In genomic region chr12:121668750-121669524, GRCh38 we compare ENCODE assay signal across 8 cellular contexts. TPM values are rescaled to one million over a fixed set of nuclear protein-coding genes. Genes with fewer than 3 reads are reported as not detected.
A peak's percentile ranks its signal among the peaks of the same experiment; 100 is the strongest.
DNase-seq lines count a peak whose midpoint lies in the region; ATAC-seq and TF ChIP-seq lines count a peak whose summit lies in the region.

No MANE protein-coding gene starts in this region.

- peaks cover 57% of the 10 kb centered on the region for H3K4me1 ChIP-seq in BLaER1

- DNase-seq in HK-2 (ENCODE audit: unreplicated experiment), result peak; percentile 20
- peak; percentile 38 for DNase-seq in activated B cell treated with CpG ODN at 0.5 μM for 24 hours
- DNase-seq in choroid plexus epithelial cell (ENCODE audit: low read depth), result peak; percentile 48
- peak; percentile 79 for DNase-seq in neural crest cell (ENCODE audit: low read depth, low spot score)
- DNase-seq in NCI-H446 treated with DMSO at 0.1 percent for 48 hours (lab: John Stamatoyannopoulos, UW), result no peak

- H3K27ac ChIP-seq in BLaER1, result 0 out of 2 replicates have a peak overlapping the region, but pooled peaks have one; percentile 13

- H3K4me3 ChIP-seq in BLaER1 (no peak overlapping the region), choroid plexus epithelial cell (ENCODE audit: low read depth, low read length) (no peak overlapping the region)

- no peak for ATAC-seq in activated B cell treated with CpG ODN at 0.5 μM for 24 hours (ENCODE audit: low read depth)
- ATAC-seq in HG03460 (IDR thresholded peaks at IDR 0.05; ENCODE audit: unreplicated experiment), result no peak
- no peak for ATAC-seq in GM18868 (IDR thresholded peaks at IDR 0.05; ENCODE audit: unreplicated experiment)

- H3K36me3 ChIP-seq in BLaER1, result 0 out of 2 replicates have a peak, but pooled peaks cover 5% of the 10 kb centered on the region

- H3K4me3 Mint-ChIP-seq in activated B cell treated with CpG ODN at 0.5 μM for 24 hours (no peak overlapping the region), neural crest cell (peak overlapping the region; percentile 31)

- intact Hi-C loops in activated B cell treated with CpG ODN at 0.5 μM for 24 hours (cut with micrococcal nuclease), result loop anchor here (1.0 kb wide), 2 partner anchors 43 to 117 kb away; partner anchors contain the start of gene ORAI1

- TF ChIP-seq CTCF in activated B cell treated with CpG ODN at 0.5 μM for 24 hours (IDR thresholded peaks at IDR 0.05), result no peak
- peak; percentile 71 for TF ChIP-seq CTCF in choroid plexus epithelial cell (conservative IDR thresholded peaks at IDR 0.05; ENCODE audit: low read depth, low read length)
- peak; percentile 77 for TF ChIP-seq CTCF in neural crest cell (conservative IDR thresholded peaks at IDR 0.05)

- 0 out of 2 replicates have a peak overlapping the region, but pooled peaks have one; percentile 15 for H3K9ac ChIP-seq in BLaER1

- no peaks in the 10 kb centered on the region for H3K9me3 ChIP-seq in BLaER1

- H3K27ac Mint-ChIP-seq in activated B cell treated with CpG ODN at 0.5 μM for 24 hours (peak overlapping the region; percentile 14), neural crest cell (ENCODE audit: unreplicated experiment) (peak overlapping the region; percentile 43)

- no peaks in the 10 kb centered on the region for H3K27me3 ChIP-seq in BLaER1

- H3K9me3 Mint-ChIP-seq in activated B cell treated with CpG ODN at 0.5 μM for 24 hours (no peaks in the 10 kb centered on the region), neural crest cell (peaks cover under 1% of the 10 kb centered on the region)

- H4K20me1 ChIP-seq in BLaER1, result no peaks in the 10 kb centered on the region

- 0 out of 2 replicates have a peak overlapping the region, but pooled peaks have one; percentile 3 for H3K4me2 ChIP-seq in BLaER1

- CTCF ChIA-PET in activated B cell treated with CpG ODN at 0.5 μM for 24 hours (lab: Charles Lee), result interaction anchor here (0.6 to 8.2 kb wide), 23 partner anchors 12 to 1406 kb away, joined by 3 to 158 read pairs (median 4); partner anchors contain the start of gene ORAI1

- peaks cover 23% of the 10 kb centered on the region for H3K36me3 Mint-ChIP-seq in activated B cell treated with CpG ODN at 0.5 μM for 24 hours (ENCODE audit: low read depth)
- no peaks in the 10 kb centered on the region for H3K36me3 Mint-ChIP-seq in neural crest cell (ENCODE audit: low read depth)

- H3K27me3 Mint-ChIP-seq in activated B cell treated with CpG ODN at 0.5 μM for 24 hours (no peaks in the 10 kb centered on the region), neural crest cell (ENCODE audit: low read depth) (no peaks in the 10 kb centered on the region)

- H3K4me1 Mint-ChIP-seq in activated B cell treated with CpG ODN at 0.5 μM for 24 hours, result peaks cover 49% of the 10 kb centered on the region
- peaks cover 11% of the 10 kb centered on the region for H3K4me1 Mint-ChIP-seq in neural crest cell

- POLR2A ChIA-PET in activated B cell treated with CpG ODN at 0.5 μM for 24 hours (lab: Charles Lee), result interaction anchor here (0.6 to 2.5 kb wide), 9 partner anchors 11 to 268 kb away, joined by 3 to 50 read pairs (median 7); partner anchors contain the start of gene ORAI1

RNA-seq across cellular contexts. Expression of gene MORN3, which starts 0.5 kb away (rescaled TPM):
- total RNA-seq in activated B cell treated with CpG ODN at 0.5 μM for 24 hours (0.20 and 0.42 TPM in 2 replicates), neural crest cell (0.57 and 0.63 TPM in 2 replicates)

RNA-seq across cellular contexts. Expression of gene ORAI1, which starts 42.6 kb away (rescaled TPM):
- 85.8 and 86.3 TPM in 2 replicates for total RNA-seq in activated B cell treated with CpG ODN at 0.5 μM for 24 hours
- 13.7 and 15.1 TPM in 2 replicates for total RNA-seq in neural crest cell

RNA-seq across cellular contexts. Expression of gene TMEM120B, which starts 43.6 kb away (rescaled TPM):
- 7.3 and 8.3 TPM in 2 replicates for total RNA-seq in activated B cell treated with CpG ODN at 0.5 μM for 24 hours
- 14.1 and 14.6 TPM in 2 replicates for total RNA-seq in neural crest cell
